23 cellular contexts compared by ENCODE assay signal in genomic region chr13:41411060-41411459, GRCh38.
"Had no signal": no experiment of that assay in that cellular context is flagged by ENCODE, and none has a peak within 500 bp of the region (broad histone marks: within the 10 kb centered on the region; RNA-seq: fewer than 3 reads in every experiment).

No MANE protein-coding gene starts in this region.

- H3K4me3 ChIP-seq: coronary artery, dorsolateral prefrontal cortex, gastroesophageal sphincter, heart right ventricle had no signal

- H3K27me3 ChIP-seq: brain microvascular endothelial cell, dorsolateral prefrontal cortex, gastroesophageal sphincter, heart right ventricle had no signal

- H3K27me3 Mint-ChIP-seq: activated CD4-positive, alpha-beta memory T cell treated with anti-CD3 and anti-CD28 coated beads, Interleukin-2, amount 10 ng/mL, durations not matched to agents 7 days and 5 days; activated naive CD8-positive, alpha-beta T cell; activated T-cell treated with anti-CD3 and anti-CD28 coated beads, Interleukin-2, amount 50 U/mL, for 24 hours; central memory CD8-positive, alpha-beta T cell; dendritic cell treated with granulocyte-macrophage colony-stimulating factor and Interleukin-4, amounts not matched to agents 40 ng/mL and 50 ng/mL, for 4 days; T-helper 17 cell had no signal

- H3K9me3 ChIP-seq: gastroesophageal sphincter had no signal

- ATAC-seq: gastroesophageal sphincter had no signal

- H3K36me3 Mint-ChIP-seq: activated naive CD8-positive, alpha-beta T cell had no signal

- H3K4me1 Mint-ChIP-seq: activated B cell treated with CpG ODN at 0.5 μM for 24 hours; activated CD4-positive, alpha-beta memory T cell treated with anti-CD3 and anti-CD28 coated beads, Interleukin-2, amount 10 ng/mL, durations not matched to agents 7 days and 5 days; central memory CD8-positive, alpha-beta T cell had no signal

- H3K9me3 Mint-ChIP-seq: activated B cell treated with CpG ODN at 0.5 μM for 24 hours; activated CD4-positive, alpha-beta memory T cell treated with anti-CD3 and anti-CD28 coated beads, Interleukin-2, amount 10 ng/mL, durations not matched to agents 7 days and 5 days; activated T-cell treated with anti-CD3 and anti-CD28 coated beads, Interleukin-2, amount 50 U/mL, for 24 hours; activated T-cell treated with anti-CD3 and anti-CD28 coated beads, Interleukin-2, amount 50 U/mL, for 72 hours; central memory CD8-positive, alpha-beta T cell; dendritic cell treated with granulocyte-macrophage colony-stimulating factor and Interleukin-4, amounts not matched to agents 40 ng/mL and 50 ng/mL, for 4 days; endodermal cell; T-helper 2 cell treated with Interferon-gamma antibody and Interleukin-4, amounts not matched to agents 5 μg/mL and 100 μg/mL, for 36 hours had no signal

- H3K4me3 Mint-ChIP-seq: activated B cell treated with CpG ODN at 0.5 μM for 24 hours; activated CD4-positive, alpha-beta memory T cell treated with anti-CD3 and anti-CD28 coated beads, Interleukin-2, amount 10 ng/mL, durations not matched to agents 7 days and 5 days; activated naive CD8-positive, alpha-beta T cell; activated T-cell treated with anti-CD3 and anti-CD28 coated beads, Interleukin-2, amount 50 U/mL, for 24 hours; activated T-cell treated with anti-CD3 and anti-CD28 coated beads, Interleukin-2, amount 50 U/mL, for 72 hours; central memory CD8-positive, alpha-beta T cell; dendritic cell treated with granulocyte-macrophage colony-stimulating factor and Interleukin-4, amounts not matched to agents 40 ng/mL and 50 ng/mL, for 4 days; endodermal cell; T-helper 17 cell; T-helper 2 cell treated with Interferon-gamma antibody and Interleukin-4, amounts not matched to agents 5 μg/mL and 100 μg/mL, for 36 hours had no signal

- DNase-seq: activated B cell treated with CpG ODN at 0.5 μM for 24 hours; activated CD4-positive, alpha-beta T cell treated with anti-CD3 and anti-CD28 coated beads for 48 hours; activated CD8-positive, alpha-beta memory T cell treated with anti-CD3 and anti-CD28 coated beads, Interleukin-2, amount 50 U/mL, for 48 hours; activated gamma-delta T cell; activated naive CD4-positive, alpha-beta T cell treated with anti-CD3 and anti-CD28 coated beads, Interleukin-2, amount 50 U/mL, for 16 hours; activated T-cell treated with anti-CD3 and anti-CD28 coated beads for 4 hours; activated T-cell treated with anti-CD3 and anti-CD28 coated beads, Interleukin-2, amount 50 U/mL, for 24 hours; effector memory CD4-positive, alpha-beta T cell; T-helper 17 cell; T1000 had no signal

- H3K4me1 ChIP-seq: gastroesophageal sphincter, heart right ventricle had no signal

- H3K27ac Mint-ChIP-seq: activated B cell treated with CpG ODN at 0.5 μM for 24 hours; activated CD4-positive, alpha-beta memory T cell treated with anti-CD3 and anti-CD28 coated beads, Interleukin-2, amount 10 ng/mL, durations not matched to agents 7 days and 5 days; activated naive CD8-positive, alpha-beta T cell; activated T-cell treated with anti-CD3 and anti-CD28 coated beads, Interleukin-2, amount 50 U/mL, for 24 hours; activated T-cell treated with anti-CD3 and anti-CD28 coated beads, Interleukin-2, amount 50 U/mL, for 72 hours; dendritic cell treated with granulocyte-macrophage colony-stimulating factor and Interleukin-4, amounts not matched to agents 40 ng/mL and 50 ng/mL, for 4 days; T-helper 2 cell treated with Interferon-gamma antibody and Interleukin-4, amounts not matched to agents 5 μg/mL and 100 μg/mL, for 36 hours had no signal

- H3K36me3 ChIP-seq: brain microvascular endothelial cell, gastroesophageal sphincter, heart right ventricle, WERI-Rb-1 had no signal

- H3K27ac ChIP-seq: brain microvascular endothelial cell, coronary artery, dorsolateral prefrontal cortex, gastroesophageal sphincter, heart right ventricle, WERI-Rb-1 had no signal
